In the genomic region with DNA sequence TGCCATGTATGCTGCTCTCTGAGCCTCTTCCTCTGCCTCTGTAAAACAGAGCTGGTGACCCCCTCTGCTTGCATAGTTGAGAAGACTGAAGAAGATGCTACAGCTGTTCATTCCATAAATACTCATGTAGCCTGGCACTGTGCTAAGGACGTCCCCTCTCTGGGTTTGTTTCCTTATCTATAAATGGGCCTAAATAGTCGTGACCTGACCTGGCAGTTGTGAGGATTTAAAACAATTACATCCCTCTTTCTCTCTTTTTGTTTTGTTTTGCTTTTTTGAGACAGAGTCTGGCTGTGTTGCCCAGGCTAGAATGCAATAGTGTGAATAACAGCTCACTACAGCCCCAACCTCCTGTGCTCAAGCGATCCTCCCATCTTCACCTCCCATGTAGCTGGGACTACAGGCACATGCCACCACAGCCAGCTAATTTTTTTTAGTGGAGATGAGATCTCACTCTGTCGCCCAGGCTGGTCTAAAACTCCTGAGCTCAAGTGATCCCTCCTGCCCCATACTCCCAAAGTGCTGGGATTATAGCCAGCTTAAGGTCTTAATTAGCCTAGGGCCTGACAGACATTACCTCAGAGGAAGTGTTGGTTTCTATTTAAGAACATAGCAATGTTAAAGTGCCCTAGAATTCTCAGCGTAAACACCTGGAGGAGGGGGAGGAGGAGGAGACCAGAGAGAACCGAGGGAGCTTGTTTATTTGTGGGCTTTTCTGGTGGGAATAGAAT, we compare ENCODE assay signal across 1 cellular context.
TF ChIP-seq lines count a peak whose summit lies in the region.

No MANE protein-coding gene starts in this region.

TF ChIP-seq in HepG2, 621 proteins besides CTCF, POLR2A, EP300 and RAD21:
- TF ChIP-seq RBFOX2 (IDR thresholded peaks at IDR 0.05; ENCODE audit: low read depth, low read length) (0 out of 2 replicates have a peak, but pooled peaks have one; percentile 8), RFX5 (IDR thresholded peaks at IDR 0.05; ENCODE audit: low read depth, low read length) (no peak), JUN (CRISPR knock-in tag; IDR thresholded peaks at IDR 0.05) (no peak), ZSCAN21 (CRISPR knock-in tag; IDR thresholded peaks at IDR 0.05; ENCODE audit: borderline replicate concordance) (no peak), SOX5 (CRISPR knock-in tag; IDR thresholded peaks at IDR 0.05; ENCODE audit: borderline replicate concordance) (no peak), ZNF33B (CRISPR knock-in tag; IDR thresholded peaks at IDR 0.05) (0 out of 2 replicates have a peak, but pooled peaks have one; percentile 3), NR0B2 (CRISPR knock-in tag; IDR thresholded peaks at IDR 0.05) (no peak), KDM4B (CRISPR knock-in tag; IDR thresholded peaks at IDR 0.05) (no peak), ZGPAT (CRISPR knock-in tag; IDR thresholded peaks at IDR 0.05) (peak; percentile 6; the same call in 1 of the 2 replicates), ZNF678 (CRISPR knock-in tag; IDR thresholded peaks at IDR 0.05) (no peak), ZNF3 (CRISPR knock-in tag; IDR thresholded peaks at IDR 0.05) (peak; percentile 85; the same call in 1 of the 2 replicates), MLLT10 (CRISPR knock-in tag; IDR thresholded peaks at IDR 0.05) (no peak), NCOA1 (CRISPR knock-in tag; IDR thresholded peaks at IDR 0.05) (no peak), ZNF430 (CRISPR knock-in tag; IDR thresholded peaks at IDR 0.05) (0 out of 2 replicates have a peak, but pooled peaks have one; percentile 9), NBN (conservative IDR thresholded peaks at IDR 0.05) (no peak), ZNF121 (CRISPR knock-in tag; IDR thresholded peaks at IDR 0.05) (peak; percentile 87), ASH2L (IDR thresholded peaks at IDR 0.05; ENCODE audit: insufficient read length, low read depth, low read length) (peak; percentile 52), ATM (IDR thresholded peaks at IDR 0.05; ENCODE audit: borderline replicate concordance) (no peak)
- TF ChIP-seq, protein P1, sequence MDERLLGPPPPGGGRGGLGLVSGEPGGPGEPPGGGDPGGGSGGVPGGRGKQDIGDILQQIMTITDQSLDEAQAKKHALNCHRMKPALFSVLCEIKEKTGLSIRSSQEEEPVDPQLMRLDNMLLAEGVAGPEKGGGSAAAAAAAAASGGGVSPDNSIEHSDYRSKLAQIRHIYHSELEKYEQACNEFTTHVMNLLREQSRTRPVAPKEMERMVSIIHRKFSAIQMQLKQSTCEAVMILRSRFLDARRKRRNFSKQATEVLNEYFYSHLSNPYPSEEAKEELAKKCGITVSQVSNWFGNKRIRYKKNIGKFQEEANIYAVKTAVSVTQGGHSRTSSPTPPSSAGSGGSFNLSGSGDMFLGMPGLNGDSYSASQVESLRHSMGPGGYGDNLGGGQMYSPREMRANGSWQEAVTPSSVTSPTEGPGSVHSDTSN (CRISPR knock-in tag; IDR thresholded peaks at IDR 0.05): no peak
- TF ChIP-seq, protein P2, sequence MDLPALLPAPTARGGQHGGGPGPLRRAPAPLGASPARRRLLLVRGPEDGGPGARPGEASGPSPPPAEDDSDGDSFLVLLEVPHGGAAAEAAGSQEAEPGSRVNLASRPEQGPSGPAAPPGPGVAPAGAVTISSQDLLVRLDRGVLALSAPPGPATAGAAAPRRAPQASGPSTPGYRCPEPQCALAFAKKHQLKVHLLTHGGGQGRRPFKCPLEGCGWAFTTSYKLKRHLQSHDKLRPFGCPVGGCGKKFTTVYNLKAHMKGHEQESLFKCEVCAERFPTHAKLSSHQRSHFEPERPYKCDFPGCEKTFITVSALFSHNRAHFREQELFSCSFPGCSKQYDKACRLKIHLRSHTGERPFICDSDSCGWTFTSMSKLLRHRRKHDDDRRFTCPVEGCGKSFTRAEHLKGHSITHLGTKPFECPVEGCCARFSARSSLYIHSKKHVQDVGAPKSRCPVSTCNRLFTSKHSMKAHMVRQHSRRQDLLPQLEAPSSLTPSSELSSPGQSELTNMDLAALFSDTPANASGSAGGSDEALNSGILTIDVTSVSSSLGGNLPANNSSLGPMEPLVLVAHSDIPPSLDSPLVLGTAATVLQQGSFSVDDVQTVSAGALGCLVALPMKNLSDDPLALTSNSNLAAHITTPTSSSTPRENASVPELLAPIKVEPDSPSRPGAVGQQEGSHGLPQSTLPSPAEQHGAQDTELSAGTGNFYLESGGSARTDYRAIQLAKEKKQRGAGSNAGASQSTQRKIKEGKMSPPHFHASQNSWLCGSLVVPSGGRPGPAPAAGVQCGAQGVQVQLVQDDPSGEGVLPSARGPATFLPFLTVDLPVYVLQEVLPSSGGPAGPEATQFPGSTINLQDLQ (CRISPR knock-in tag; IDR thresholded peaks at IDR 0.05): no peak
- TF ChIP-seq, protein P3, sequence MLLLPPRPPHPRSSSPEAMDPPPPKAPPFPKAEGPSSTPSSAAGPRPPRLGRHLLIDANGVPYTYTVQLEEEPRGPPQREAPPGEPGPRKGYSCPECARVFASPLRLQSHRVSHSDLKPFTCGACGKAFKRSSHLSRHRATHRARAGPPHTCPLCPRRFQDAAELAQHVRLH (CRISPR knock-in tag; IDR thresholded peaks at IDR 0.05; ENCODE audit: borderline replicate concordance, low read depth): no peak
